ENCODE assay signal across 18 cellular contexts in the genomic region with DNA sequence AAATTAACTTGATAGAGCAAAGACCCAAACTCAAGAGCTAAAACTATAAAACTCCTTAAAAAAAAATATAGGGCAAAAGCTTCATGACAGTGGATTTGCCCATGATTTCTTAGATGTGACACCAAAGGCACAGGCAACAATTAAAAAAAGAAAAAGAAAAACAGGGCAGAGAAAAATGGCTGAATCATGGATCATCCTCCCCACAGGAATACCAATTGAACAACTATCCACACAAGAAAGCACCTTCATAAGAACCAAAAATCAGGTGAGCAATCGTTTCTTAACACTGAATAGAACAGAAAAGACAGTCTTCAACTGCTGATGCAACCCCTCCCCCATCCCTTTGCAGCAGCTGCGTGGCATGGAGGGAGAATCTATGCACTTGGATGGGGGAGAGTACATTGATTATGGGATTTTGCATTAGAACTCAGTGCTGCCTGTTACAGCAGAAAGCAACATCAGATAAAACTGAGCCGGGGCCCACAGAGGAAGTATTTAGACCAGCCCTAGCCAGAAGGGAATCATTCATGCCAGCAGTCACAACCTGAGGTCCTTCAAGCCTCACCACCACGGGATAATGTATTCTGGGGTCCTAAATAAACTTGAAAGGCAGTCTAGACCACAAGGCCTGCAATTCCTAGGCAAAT. TPM values are rescaled to one million over a fixed set of nuclear protein-coding genes. Genes with fewer than 3 reads are reported as not detected.
DNase-seq lines count a peak whose midpoint lies in the region; ATAC-seq, FAIRE-seq and TF ChIP-seq lines count a peak whose summit lies in the region.
"Had no signal": no experiment of that assay in that cellular context is flagged by ENCODE, and none has a peak within 500 bp of the region (broad histone marks: within the 10 kb centered on the region; RNA-seq: fewer than 3 reads in every experiment).

No MANE protein-coding gene starts in this region.

- no peak overlapping the region for H3K56ac ChIP-seq in mesendoderm (ENCODE audit: low read length)

- H2AK5ac ChIP-seq in mesendoderm (ENCODE audit: low read length): no peak overlapping the region

- H2BK120ac ChIP-seq in mesendoderm (ENCODE audit: low read depth, low read length): no peak overlapping the region

- H4K5ac ChIP-seq in mesendoderm (ENCODE audit: low read length): no peak overlapping the region

- H3K79me2 ChIP-seq in K562 (ENCODE audit: control insufficient read depth, insufficient read depth, low read length) (peaks cover 26% of the 10 kb centered on the region; the same call in 2 of the 3 replicates), mesendoderm (ENCODE audit: control insufficient read depth, insufficient read depth, low read length) (no peaks in the 10 kb centered on the region)

- TF ChIP-seq RAD21 in K562 (CRISPR knock-in tag; conservative IDR thresholded peaks at IDR 0.05 in 1 of 2, IDR thresholded peaks at IDR 0.05 in 1 of 2): no peak

- no peaks in the 10 kb centered on the region for H3K9me1 ChIP-seq in K562 (ENCODE audit: control insufficient read depth, insufficient read depth, low read length)

- H3K27me3 ChIP-seq in K562 (ENCODE audit: control insufficient read depth in 2 of 2, insufficient read depth in 2 of 2, low read length in 2 of 2): no peaks in the 10 kb centered on the region
- H3K27me3 ChIP-seq in mesendoderm (ENCODE audit: insufficient read depth, low read length, poor library complexity): no peaks in the 10 kb centered on the region

- DNase-seq in NB4 (ENCODE audit: low read depth) (peak; percentile 1), K562 (ENCODE audit: extremely low read depth in 1 of 4, low spot score in 3 of 4) (peak in 1 of 4 experiments; percentile 27), mesendoderm (peak; percentile 9), Right ventricle myocardium superior (no peak)
- no peak for DNase-seq in activated CD4-positive, alpha-beta T cell treated with anti-CD3 and anti-CD28 coated beads for 48 hours
- DNase-seq: Caco-2; CD4-positive, alpha-beta T cell; DMS153; NCI-H1105 treated with DMSO at 0.1 percent for 48 hours; NCI-H1694; NCI-H510A; NCI-H748 treated with DMSO at 0.1 percent for 48 hours had no signal

- H3K27ac ChIP-seq in HEK293 (ENCODE audit: extremely low read depth, low read depth, low read length): no peak overlapping the region
- peak overlapping the region; percentile 65; the same call in 2 of the 3 replicates for H3K27ac ChIP-seq in K562 (ENCODE audit: extremely low read depth, low read depth, low read length)
- no peak overlapping the region for H3K27ac ChIP-seq in mesendoderm (ENCODE audit: low read depth, low read length)

- ATAC-seq in K562 (peak; percentile 71), Right ventricle myocardium superior (ENCODE audit: poor library complexity) (no peak), GM19395 (IDR thresholded peaks at IDR 0.05; ENCODE audit: unreplicated experiment) (no peak)
- ATAC-seq: GM12878, Right ventricle myocardium inferior had no signal

- H3K4me2 ChIP-seq in K562 (ENCODE audit: insufficient read depth, low read length) (peak overlapping the region; percentile 38; the same call in 1 of the 2 replicates), mesendoderm (ENCODE audit: low read length) (no peak overlapping the region)
- H3K4me2 ChIP-seq: A549 had no signal

- no peaks in the 10 kb centered on the region for H3K4me1 ChIP-seq in HEK293 (ENCODE audit: control insufficient read depth, insufficient read depth, low read length)
- H3K4me1 ChIP-seq in K562 (replicated peaks in 1 of 2; ENCODE audit: control insufficient read depth in 2 of 2, insufficient read depth in 2 of 2, low read length in 2 of 2): peaks cover 0 to 11% of the 10 kb centered on the region in 2 experiments; a peak in 3 of 5 replicates
- no peaks in the 10 kb centered on the region for H3K4me1 ChIP-seq in mesendoderm (ENCODE audit: control insufficient read depth, low read depth, low read length)
- H3K4me1 ChIP-seq: Caco-2 had no signal

- H3K9me3 ChIP-seq in HEK293 (ENCODE audit: control insufficient read depth, insufficient read depth, low read depth, low read length): no peaks in the 10 kb centered on the region
- no peaks in the 10 kb centered on the region; the same call in none of the 2 replicates for H3K9me3 ChIP-seq in K562 (replicated peaks; ENCODE audit: control insufficient read depth, insufficient read depth, low read depth, low read length)
- H3K9me3 ChIP-seq: A549, Caco-2 had no signal

- H2BK5ac ChIP-seq in mesendoderm (ENCODE audit: low read length): no peak overlapping the region

- peak; percentile 81 for FAIRE-seq in K562 (lab: Jason Lieb, UNC)
- FAIRE-seq: A549, GM12878, RCC 7860 had no signal

- no peak overlapping the region for H3K4ac ChIP-seq in mesendoderm (ENCODE audit: low read depth, low read length)

- H4K8ac ChIP-seq in mesendoderm (ENCODE audit: low read depth, low read length): no peak overlapping the region

- no peak overlapping the region for H2BK15ac ChIP-seq in mesendoderm (replicated peaks; ENCODE audit: low read depth)

- no peaks in the 10 kb centered on the region for H3K79me1 ChIP-seq in mesendoderm (ENCODE audit: low read length)

- H3K18ac ChIP-seq in mesendoderm (ENCODE audit: low read length): no peak overlapping the region

- H3K36me3 ChIP-seq in HEK293 (ENCODE audit: control insufficient read depth in 2 of 2, insufficient read depth in 1 of 2, low read length in 2 of 2) (peaks cover 0 to 13% of the 10 kb centered on the region in 2 experiments; a peak in 1 of 3 replicates), K562 (ENCODE audit: control insufficient read depth, insufficient read depth, low read length) (peaks cover 14% of the 10 kb centered on the region; the same call in 2 of the 3 replicates), mesendoderm (ENCODE audit: control insufficient read depth, insufficient read depth, low read length) (no peaks in the 10 kb centered on the region)

- WGBS in K562 (ENCODE audit: insufficient coverage, low coverage, missing lambda C conversion rate): 16% methylated on average over 4 of the region's 4 CpGs
- WGBS in mesendoderm (ENCODE audit: extremely low coverage, insufficient coverage, low lambda C conversion rate): no CpG with 5 or more reads among the region's 4 CpGs

- intact Hi-C loops in K562 (cut with micrococcal nuclease): no loop called here
- intact Hi-C loops in Right ventricle myocardium superior (cut with DNase I): no loop called here

- POLR2A ChIA-PET in HEK293 (lab: Yijun Ruan, JAX): no interaction called here
- POLR2A ChIA-PET in K562 (lab: Yijun Ruan, JAX): interaction anchor here (2.1 kb wide), 1 partner anchor 15 kb away, joined by 12 read pairs; the partner anchor contains the start of gene C3orf33

- H2AFZ ChIP-seq in K562 (ENCODE audit: low read depth, low read length): no peak overlapping the region

- no TSS peak for BruUV-seq in K562 (replicated peaks; lab: Mats Ljungman, UMichigan)

- in situ Hi-C loops in K562 (cut with MboI): no loop called here

- H3K23ac ChIP-seq in mesendoderm (ENCODE audit: low read length): no peak overlapping the region

- H3K9ac ChIP-seq in K562 (ENCODE audit: insufficient read depth in 1 of 2, low read depth in 2 of 2, low read length in 2 of 2) (0 out of 4 replicates have a peak overlapping the region, but pooled peaks of 1 of the 2 experiments have one; percentile 8), mesendoderm (ENCODE audit: low read length) (no peak overlapping the region)

- no peak for TF ChIP-seq EP300 in K562 (IDR thresholded peaks at IDR 0.05; ENCODE audit: low read length)

- CTCF ChIA-PET in HEK293 (lab: Yijun Ruan, JAX) (interaction anchor here (0.6 kb wide), 1 partner anchor 80 kb away, joined by 3 read pairs; no protein-coding TSS in a partner anchor), K562 (lab: Yijun Ruan, JAX; ENCODE audit: low intra/inter-chr PET ratio) (no interaction called here)

- no peaks in the 10 kb centered on the region for H4K20me1 ChIP-seq in K562 (replicated peaks; ENCODE audit: control insufficient read depth, insufficient read depth, low read length)

- TF ChIP-seq POLR2A in NB4 (IDR thresholded peaks at IDR 0.05; ENCODE audit: extremely low read depth, insufficient read length) (no peak), K562 (conservative IDR thresholded peaks at IDR 0.05) (no peak)

- H3K4me3 ChIP-seq in HEK293 (ENCODE audit: low read depth, low read length): no peak overlapping the region
- no peak overlapping the region for H3K4me3 ChIP-seq in NB4 (ENCODE audit: low read depth, low read length)
- H3K4me3 ChIP-seq in K562: no peak overlapping the region
- H3K4me3 ChIP-seq in mesendoderm (ENCODE audit: low read length): no peak overlapping the region
- H3K4me3 ChIP-seq: A549, GM12878 had no signal

- TF ChIP-seq CTCF in HEK293 (tag by site-specific recombination; IDR thresholded peaks at IDR 0.05) (no peak), NB4 (IDR thresholded peaks at IDR 0.05; ENCODE audit: low read depth, low read length) (no peak), K562 (IDR thresholded peaks at IDR 0.05 in 2 of 3, conservative IDR thresholded peaks at IDR 0.05 in 1 of 3; ENCODE audit: insufficient read depth in 2 of 3, low read depth in 1 of 3, low read length in 3 of 3) (no peak)

RNA-seq across cellular contexts. Expression of gene C3orf33, which starts 15.7 kb away (rescaled TPM):
- 3.2 and 7.6 TPM in 2 replicates for total RNA-seq in K562 (2011; cell fraction: chromatin; rRNA removed; ENCODE audit: low replicate concordance)
- total RNA-seq in K562 (2011; cell fraction: nucleolus; rRNA removed): 4.2 and 4.9 TPM in 2 replicates
- total RNA-seq in K562 (2011; cell fraction: nucleoplasm; rRNA removed): 7.1 and 10.1 TPM in 2 replicates
- total RNA-seq in K562 (2014; rRNA removed) (5.7 TPM in 2 replicates), K562 (2014; rRNA removed; fragmentation: Illumina TruSeq; extraction: Trizol) (10.2 and 12.0 TPM in 2 replicates), K562 (2015; rRNA removed; fragmentation: Illumina TruSeq; extraction: Trizol) (4.9 and 5.7 TPM in 2 replicates), K562 (2021) (5.0 and 5.3 TPM in 2 replicates), Right ventricle myocardium superior (7.0 TPM)
- polyA plus RNA-seq in K562 (2011; rRNA removed) (6.2 and 6.8 TPM in 2 replicates), K562 (2014; fragmentation: Illumina TruSeq; extraction: Trizol) (6.6 TPM in 2 replicates), K562 (2014; fragmentation: Nextera tagmentation; extraction: Ambion mirVana) (1 to 10 TPM; 4.1 to 6.0 TPM), K562 (2014; rRNA removed) (6.3 and 7.0 TPM in 2 replicates)
- 4.9 and 8.8 TPM in 2 replicates for polyA plus RNA-seq in K562 (2011; cell fraction: cytosol; rRNA removed)
- 2.5 and 3.0 TPM in 2 replicates for polyA plus RNA-seq in K562 (2011; cell fraction: nucleus; rRNA removed)
- polyA plus RNA-seq in K562 (2012): 4.1 and 7.2 TPM in 2 replicates
- polyA minus RNA-seq in K562 (2011; rRNA and poly(A)+ RNA removed): 3.1 and 3.7 TPM in 2 replicates
- 2.5 and 4.0 TPM in 2 replicates for polyA minus RNA-seq in K562 (2011; cell fraction: cytosol; rRNA and poly(A)+ RNA removed)
- polyA minus RNA-seq in K562 (2011; cell fraction: nucleus; rRNA and poly(A)+ RNA removed): 1.1 and 1.9 TPM in 2 replicates
- polyA plus RNA-seq in mesendoderm (2013, experiment 1 of 2): 2.4 TPM
- polyA plus RNA-seq in mesendoderm (2013, experiment 2 of 2): 2.5 TPM

RNA-seq across cellular contexts. Expression of gene PLCH1, which starts 45.5 kb away (rescaled TPM):
- total RNA-seq in K562 (2011; cell fraction: chromatin; rRNA removed; ENCODE audit: low replicate concordance): 0.46 and 0.83 TPM in 2 replicates
- 0.39 and 0.50 TPM in 2 replicates for total RNA-seq in K562 (2011; cell fraction: nucleolus; rRNA removed)
- 0.37 and 0.69 TPM in 2 replicates for total RNA-seq in K562 (2011; cell fraction: nucleoplasm; rRNA removed)
- total RNA-seq in K562 (2014; rRNA removed) (0.18 and 0.49 TPM in 2 replicates), K562 (2014; rRNA removed; fragmentation: Illumina TruSeq; extraction: Trizol) (0.44 and 0.61 TPM in 2 replicates), K562 (2015; rRNA removed; fragmentation: Illumina TruSeq; extraction: Trizol) (0.40 and 0.49 TPM in 2 replicates), K562 (2021) (0.42 and 0.53 TPM in 2 replicates), Right ventricle myocardium superior (1.3 TPM)
- polyA plus RNA-seq in K562 (2011; rRNA removed) (0.43 and 0.50 TPM in 2 replicates), K562 (2014; fragmentation: Illumina TruSeq; extraction: Trizol) (0.36 and 0.62 TPM in 2 replicates), K562 (2014; fragmentation: Nextera tagmentation; extraction: Ambion mirVana) (under 1 TPM; 0.17 to 0.21 TPM), K562 (2014; rRNA removed) (0.28 and 0.37 TPM in 2 replicates)
- polyA plus RNA-seq in K562 (2011; cell fraction: cytosol; rRNA removed): 0.25 and 0.47 TPM in 2 replicates
- polyA plus RNA-seq in K562 (2011; cell fraction: nucleus; rRNA removed): 0.41 and 1.00 TPM in 2 replicates
- polyA plus RNA-seq in K562 (2012): 0.12 and 0.29 TPM in 2 replicates
- 1.2 and 1.9 TPM in 2 replicates for polyA minus RNA-seq in K562 (2011; rRNA and poly(A)+ RNA removed)
- polyA minus RNA-seq in K562 (2011; cell fraction: cytosol; rRNA and poly(A)+ RNA removed): 0.55 and 0.67 TPM in 2 replicates
- 0.94 and 1.3 TPM in 2 replicates for polyA minus RNA-seq in K562 (2011; cell fraction: nucleus; rRNA and poly(A)+ RNA removed)
- polyA plus RNA-seq in mesendoderm (2013, experiment 1 of 2): 3.0 TPM
- 3.0 TPM for polyA plus RNA-seq in mesendoderm (2013, experiment 2 of 2)

Comparison
In these comparisons a context has a peak if more than half of its experiments do, and no peak if none do; other contexts are left out.
1. DNase-seq: peak in NB4 (single experiment) and mesendoderm (single experiment); none in Right ventricle myocardium superior (single experiment) and activated CD4-positive, alpha-beta T cell treated with anti-CD3 and anti-CD28 coated beads for 48 hours (single experiment).
2. Of the 44 proteins assayed by ChIP-seq in both K562 and HEK293: peak only in K562: PRDM10; only in HEK293: ZBTB17; in both: none; in neither: 42.